In genomic region chr19:48676887-48677286, GRCh38 we compare ENCODE assay signal across 21 cellular contexts. TPM values are rescaled to one million over a fixed set of nuclear protein-coding genes. Genes with fewer than 3 reads are reported as not detected.
DNase-seq lines count a peak whose midpoint lies in the region; FAIRE-seq and TF ChIP-seq lines count a peak whose summit lies in the region.
"Had no signal": no experiment of that assay in that cellular context is flagged by ENCODE, and none has a peak within 500 bp of the region (broad histone marks: within the 10 kb centered on the region; RNA-seq: fewer than 3 reads in every experiment).

No MANE protein-coding gene starts in this region.

- FAIRE-seq in HTR-8/SVneo (lab: Jason Lieb, UNC): no peak
- FAIRE-seq: GM12892, GM19239 had no signal

- H3K4me2 ChIP-seq in trophoblast cell (ENCODE audit: low read length): no peak overlapping the region

- H4K91ac ChIP-seq in trophoblast cell (ENCODE audit: low read depth, low read length): no peak overlapping the region

- H2BK120ac ChIP-seq in trophoblast cell (ENCODE audit: insufficient read depth, low read length, poor library complexity): no peak overlapping the region

- peak; percentile 12 for DNase-seq in NCI-H146 treated with DMSO at 0.1 percent for 48 hours (lab: John Stamatoyannopoulos, UW; ENCODE audit: unreplicated experiment)
- DNase-seq in Peyer's patch: peak in 2 of 3 donors; percentile 75 to 85
- DNase-seq in trophoblast cell: peak; percentile 39 to 60
- DNase-seq in T-helper 2 cell treated with Interferon-gamma antibody and Interleukin-4, amounts not matched to agents 5 μg/mL and 100 μg/mL, for 36 hours (ENCODE audit: low spot score): no peak
- no peak for DNase-seq in HTR-8/SVneo (ENCODE audit: insufficient read length, low spot score)
- DNase-seq in cerebellar cortex (ENCODE audit: low spot score): no peak
- DNase-seq in caudate nucleus (lab: John Stamatoyannopoulos, UW): no peak
- DNase-seq: CD4-positive, CD25-positive, alpha-beta regulatory T cell; DND-41; GDM1; HCEC 1CT; KG1; NCI-H1092; NCI-H1694 treated with DMSO at 0.1 percent for 48 hours; NCI-H524 had no signal

- peak; percentile 40 to 66 for TF ChIP-seq POLR2A in Peyer's patch (IDR thresholded peaks at IDR 0.05)

- H3K18ac ChIP-seq in trophoblast cell (ENCODE audit: low read length): no peak overlapping the region

- H3K27me3 ChIP-seq in Peyer's patch (no peaks in the 10 kb centered on the region), esophagus (ENCODE audit: control insufficient read depth in 1 of 2, insufficient read depth in 2 of 2, low read length in 2 of 2) (no peaks in the 10 kb centered on the region), trophoblast cell (ENCODE audit: insufficient read depth, low read length) (no peaks in the 10 kb centered on the region)

- no peaks in the 10 kb centered on the region for H3K36me3 ChIP-seq in Peyer's patch
- H3K36me3 ChIP-seq in esophagus (ENCODE audit: control insufficient read depth in 2 of 2, insufficient read depth in 2 of 2, low read length in 1 of 2): no peaks in the 10 kb centered on the region
- no peaks in the 10 kb centered on the region for H3K36me3 ChIP-seq in trophoblast cell (ENCODE audit: control insufficient read depth in 1 of 2, insufficient read depth in 2 of 2, low read length in 2 of 2)

- H3K4me3 Mint-ChIP-seq in T-helper 2 cell treated with Interferon-gamma antibody and Interleukin-4, amounts not matched to agents 5 μg/mL and 100 μg/mL, for 36 hours: no peak overlapping the region
- H3K4me3 Mint-ChIP-seq: CD4-positive, CD25-positive, alpha-beta regulatory T cell had no signal

- H3K9ac ChIP-seq in trophoblast cell (ENCODE audit: low read length): no peak overlapping the region

- H3K4me1 ChIP-seq in Peyer's patch: peaks cover 0 to 13% (median 0%) of the 10 kb centered on the region in 4 donors
- peaks cover 3% of the 10 kb centered on the region in 2 donors for H3K4me1 ChIP-seq in esophagus (ENCODE audit: control insufficient read depth in 2 of 2, insufficient read depth in 2 of 2, low read length in 1 of 2)
- no peaks in the 10 kb centered on the region for H3K4me1 ChIP-seq in trophoblast cell (ENCODE audit: control insufficient read depth in 1 of 2, insufficient read depth in 2 of 2, low read length in 2 of 2)

- no peak overlapping the region for H2BK12ac ChIP-seq in trophoblast cell (ENCODE audit: low read length)

- H3K14ac ChIP-seq in trophoblast cell (ENCODE audit: low read length): no peak overlapping the region

- H3K79me2 ChIP-seq in trophoblast cell (ENCODE audit: control insufficient read depth, insufficient read depth, low read length, poor library complexity): no peaks in the 10 kb centered on the region

- H3K23ac ChIP-seq in trophoblast cell (ENCODE audit: low read length): no peak overlapping the region

- H3K9me3 Mint-ChIP-seq in T-helper 2 cell treated with Interferon-gamma antibody and Interleukin-4, amounts not matched to agents 5 μg/mL and 100 μg/mL, for 36 hours: no peaks in the 10 kb centered on the region
- H3K9me3 Mint-ChIP-seq: CD4-positive, CD25-positive, alpha-beta regulatory T cell had no signal

- H3K79me1 ChIP-seq in trophoblast cell (ENCODE audit: low read length): no peaks in the 10 kb centered on the region

- H3K4me1 Mint-ChIP-seq in T-helper 2 cell treated with Interferon-gamma antibody and Interleukin-4, amounts not matched to agents 5 μg/mL and 100 μg/mL, for 36 hours (ENCODE audit: low read depth): peaks cover 1% of the 10 kb centered on the region

- H3K4ac ChIP-seq in trophoblast cell (ENCODE audit: low read depth, low read length): no peak overlapping the region

- H2AK5ac ChIP-seq in trophoblast cell (ENCODE audit: low read length): no peak overlapping the region

- no peak overlapping the region for H2BK5ac ChIP-seq in trophoblast cell (ENCODE audit: low read depth, low read length, poor library complexity)

- H3K27ac Mint-ChIP-seq in T-helper 2 cell treated with Interferon-gamma antibody and Interleukin-4, amounts not matched to agents 5 μg/mL and 100 μg/mL, for 36 hours: no peak overlapping the region

- no peak overlapping the region for H4K8ac ChIP-seq in trophoblast cell (ENCODE audit: low read depth, low read length)

- H4K12ac ChIP-seq in trophoblast cell (ENCODE audit: low read depth, low read length): no peak overlapping the region

- no peaks in the 10 kb centered on the region for H3K27me3 Mint-ChIP-seq in T-helper 2 cell treated with Interferon-gamma antibody and Interleukin-4, amounts not matched to agents 5 μg/mL and 100 μg/mL, for 36 hours (ENCODE audit: low read depth)
- H3K27me3 Mint-ChIP-seq: CD4-positive, CD25-positive, alpha-beta regulatory T cell had no signal

- TF ChIP-seq CTCF in Peyer's patch (IDR thresholded peaks at IDR 0.05): peak in 1 of 6 experiments; percentile 7

- H3K27ac ChIP-seq in Peyer's patch: peak overlapping the region in 3 of 4 donors; percentile 66 to 95 (median 87)
- H3K27ac ChIP-seq in esophagus (ENCODE audit: low read depth in 2 of 2, low read length in 1 of 2): peak overlapping the region; percentile 67 to 93
- no peak overlapping the region for H3K27ac ChIP-seq in trophoblast cell (ENCODE audit: low read depth, low read length)
- no peak overlapping the region for H3K27ac ChIP-seq in caudate nucleus (ENCODE audit: low read depth, low read length)
- H3K27ac ChIP-seq: HL-60, SK-N-MC had no signal

- 72 to 73% methylated on average over 13 of the region's 13 CpGs for WGBS in esophagus, 2 donors
- WGBS in trophoblast cell (ENCODE audit: extremely low coverage, insufficient coverage, insufficient read length): no CpG with 5 or more reads among the region's 13 CpGs

- H2AFZ ChIP-seq in trophoblast cell (ENCODE audit: insufficient read depth, low read length, poor library complexity): no peak overlapping the region

- H3K4me3 ChIP-seq in Peyer's patch (no peak overlapping the region), esophagus (ENCODE audit: low read depth in 1 of 2, low read length in 2 of 2) (no peak overlapping the region), trophoblast cell (ENCODE audit: low read depth, low read length) (no peak overlapping the region)
- H3K4me3 ChIP-seq: SK-N-MC had no signal

- H3K36me3 Mint-ChIP-seq in T-helper 2 cell treated with Interferon-gamma antibody and Interleukin-4, amounts not matched to agents 5 μg/mL and 100 μg/mL, for 36 hours (ENCODE audit: low read depth): no peaks in the 10 kb centered on the region
- H3K36me3 Mint-ChIP-seq: CD4-positive, CD25-positive, alpha-beta regulatory T cell had no signal

- no peaks in the 10 kb centered on the region for H3K9me3 ChIP-seq in Peyer's patch
- no peaks in the 10 kb centered on the region for H3K9me3 ChIP-seq in esophagus (ENCODE audit: control insufficient read depth in 2 of 2, insufficient read depth in 1 of 2, low read depth in 1 of 2, low read length in 1 of 2)
- no peaks in the 10 kb centered on the region for H3K9me3 ChIP-seq in trophoblast cell (ENCODE audit: insufficient read depth, low read depth, low read length)

RNA-seq across cellular contexts. Expression of gene NTN5, which starts 4.1 kb away (rescaled TPM):
- total RNA-seq in Peyer's patch: 1 to 10 TPM in 1 of 4 donors, not detected in 3; 6.8 TPM
- polyA plus RNA-seq in esophagus: under 1 TPM; 0.25 to 0.39 TPM
- 0.11 and 0.19 TPM in 2 replicates for polyA plus RNA-seq in trophoblast cell (2013)

RNA-seq across cellular contexts. Expression of gene FUT2, which starts 18.9 kb away (rescaled TPM):
- 10 to 100 TPM; 11.6 to 91.6 (median 53.8) TPM for total RNA-seq in Peyer's patch
- polyA plus RNA-seq in esophagus: 10 to 100 TPM; 34.5 to 51.8 TPM
- polyA plus RNA-seq in trophoblast cell (2013): not detected in 2 replicates
- total RNA-seq: CD4-positive, CD25-positive, alpha-beta regulatory T cell; M059J had no signal

RNA-seq across cellular contexts. Expression of gene CA11, which starts 30.9 kb away (rescaled TPM):
- 1 to 10 TPM in 3 of 4 donors, under 1 TPM in 1; 0.70 to 8.3 (median 2.1) TPM for total RNA-seq in Peyer's patch
- polyA plus RNA-seq in esophagus: 10 to 100 TPM in 1 of 2 donors, 1 to 10 TPM in 1; 6.8 to 12.7 TPM
- 7.2 TPM in 2 replicates for polyA plus RNA-seq in trophoblast cell (2013)

RNA-seq across cellular contexts. Expression of gene DBP, which starts 39.7 kb away (rescaled TPM):
- total RNA-seq in Peyer's patch: 10 to 100 TPM in 3 of 4 donors, 1 to 10 TPM in 1; 9.9 to 51.5 (median 35.8) TPM
- 10 to 100 TPM in 1 of 2 donors, 1 to 10 TPM in 1; 8.9 to 13.3 TPM for polyA plus RNA-seq in esophagus
- polyA plus RNA-seq in trophoblast cell (2013): 0.90 and 0.94 TPM in 2 replicates

RNA-seq across cellular contexts. Expression of gene MAMSTR, which starts 42.6 kb away (rescaled TPM):
- total RNA-seq in Peyer's patch: 1 to 10 TPM in 1 of 4 donors, under 1 TPM in 1, not detected in 2; 0.70 to 1.1 TPM
- polyA plus RNA-seq in esophagus: 1 to 10 TPM in 1 of 2 donors, under 1 TPM in 1; 0.96 to 1.6 TPM
- polyA plus RNA-seq in trophoblast cell (2013): 0.82 and 0.86 TPM in 2 replicates

Comparison
In these comparisons a context has a peak if more than half of its experiments do, and no peak if none do; other contexts are left out.
1. DNase-seq: peak in NCI-H146 treated with DMSO at 0.1 percent for 48 hours (single experiment), Peyer's patch (2 of 3) and trophoblast cell (2 of 2); none in T-helper 2 cell treated with Interferon-gamma antibody and Interleukin-4, amounts not matched to agents 5 μg/mL and 100 μg/mL, for 36 hours (single experiment), HTR-8/SVneo (single experiment), cerebellar cortex (single experiment) and caudate nucleus (0 of 61).
2. H3K27ac ChIP-seq: peak in Peyer's patch (3 of 4) and esophagus (2 of 2); none in trophoblast cell (single experiment) and caudate nucleus (single experiment).